ENCODE assay signal across 14 cellular contexts in the genomic region with DNA sequence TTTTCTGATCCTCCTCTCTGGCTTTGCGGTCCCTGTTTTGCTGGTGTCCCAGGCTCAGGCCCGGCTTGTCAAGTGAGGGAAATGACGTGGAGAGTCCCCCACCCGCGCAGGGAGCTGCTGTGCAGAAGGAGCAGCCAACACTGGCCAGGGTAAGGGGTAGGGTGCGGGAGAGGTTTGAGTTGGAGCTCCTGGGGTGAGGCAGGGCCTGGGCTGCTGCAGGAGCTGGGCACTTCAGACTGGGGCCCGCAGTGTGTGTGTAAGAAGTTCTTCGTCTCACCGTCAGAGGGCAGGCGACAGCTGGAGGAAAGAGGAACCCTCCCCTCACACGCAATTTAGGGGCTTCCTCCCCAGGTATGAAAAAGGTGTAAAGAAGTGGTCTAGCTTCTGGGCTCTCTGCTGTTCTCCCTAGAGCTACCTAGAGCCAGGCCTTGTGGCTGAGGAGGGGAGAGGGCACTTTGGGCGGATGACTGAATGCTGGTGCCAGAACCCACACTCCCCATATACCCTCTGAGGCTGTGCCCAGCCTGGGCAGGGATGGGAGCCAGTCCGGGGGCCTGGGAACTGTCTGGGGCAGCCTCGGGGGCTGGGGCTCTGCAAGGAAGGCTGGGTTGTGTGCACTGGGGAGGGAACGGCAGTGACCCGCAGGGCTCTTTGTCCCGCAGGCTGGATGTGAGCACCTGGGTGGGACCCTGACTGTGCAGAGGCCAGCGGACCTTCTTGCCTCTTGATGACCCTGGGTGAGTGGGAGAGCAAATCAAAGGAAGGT. TPM values are rescaled to one million over a fixed set of nuclear protein-coding genes. Genes with fewer than 3 reads are reported as not detected.
A peak's percentile ranks its signal among the peaks of the same experiment; 100 is the strongest.
DNase-seq lines count a peak whose midpoint lies in the region; ATAC-seq and TF ChIP-seq lines count a peak whose summit lies in the region.
"Had no signal": no experiment of that assay in that cellular context is flagged by ENCODE, and none has a peak within 500 bp of the region (broad histone marks: within the 10 kb centered on the region; RNA-seq: fewer than 3 reads in every experiment).

No MANE protein-coding gene starts in this region.

- intact Hi-C loops in left ventricle myocardium superior (cut with micrococcal nuclease), result no loop called here

- ATAC-seq in left ventricle myocardium superior, result peak; percentile 23
- no peak for ATAC-seq in HG03045 (IDR thresholded peaks at IDR 0.05; ENCODE audit: unreplicated experiment)
- no peak for ATAC-seq in GM21447 (IDR thresholded peaks at IDR 0.05; ENCODE audit: unreplicated experiment)
- ATAC-seq: activated CD8-positive, alpha-beta T cell treated with anti-CD3 and anti-CD28 coated beads for 36 hours had no signal

- H3K4me3 ChIP-seq in NT2/D1 (ENCODE audit: insufficient read length, low read depth) (peak overlapping the region; percentile 18), retinal pigment epithelial cell (ENCODE audit: low read length) (no peak overlapping the region), coronary artery (no peak overlapping the region)

- no peaks in the 10 kb centered on the region for H3K36me3 ChIP-seq in NT2/D1 (ENCODE audit: insufficient read depth, insufficient read length, low read length)

- TF ChIP-seq CTCF in GM12872 (IDR thresholded peaks at IDR 0.05; ENCODE audit: insufficient read depth, low read depth, low read length) (peak; percentile 14; the same call in 1 of the 3 replicates), retinal pigment epithelial cell (conservative IDR thresholded peaks at IDR 0.05; ENCODE audit: low read depth, low read length) (peak; percentile 58), coronary artery (IDR thresholded peaks at IDR 0.05) (no peak)

- no peak for DNase-seq in NT2/D1 (ENCODE audit: low read depth, low spot score)
- DNase-seq in left ventricle myocardium superior, result no peak
- no peak for DNase-seq in retinal pigment epithelial cell (ENCODE audit: low read depth)
- DNase-seq in inferior parietal cortex (ENCODE audit: extremely low spot score), result no peak
- DNase-seq in coronary artery (ENCODE audit: low spot score), result no peak
- DNase-seq: activated CD8-positive, alpha-beta T cell treated with anti-CD3 and anti-CD28 coated beads for 36 hours; DMS79; HCEC 1CT; NCI-H1048; NCI-H774; stimulated activated CD4-positive, alpha-beta T cell treated with anti-CD3 and anti-CD28 coated beads, Interleukin-2, amount 100 ng/mL, for 24 hours had no signal

- H3K9ac ChIP-seq in NT2/D1 (ENCODE audit: insufficient read length, low read depth), result peak overlapping the region; percentile 17

- H3K27ac ChIP-seq in coronary artery, result no peak overlapping the region

- H3K9me3 ChIP-seq in NT2/D1 (ENCODE audit: insufficient read depth, low read length), result no peaks in the 10 kb centered on the region

- peaks cover 44% of the 10 kb centered on the region for H3K27me3 ChIP-seq in NT2/D1 (ENCODE audit: insufficient read depth, insufficient read length)

- peaks cover 10% of the 10 kb centered on the region for H3K4me1 ChIP-seq in NT2/D1 (ENCODE audit: insufficient read depth, insufficient read length)

RNA-seq across cellular contexts. Expression of a gene that starts 11.8 kb away (rescaled TPM):
- 0.52 TPM for total RNA-seq in left ventricle myocardium superior
- total RNA-seq: activated CD8-positive, alpha-beta T cell treated with anti-CD3 and anti-CD28 coated beads for 36 hours had no signal
